In the genomic region with DNA sequence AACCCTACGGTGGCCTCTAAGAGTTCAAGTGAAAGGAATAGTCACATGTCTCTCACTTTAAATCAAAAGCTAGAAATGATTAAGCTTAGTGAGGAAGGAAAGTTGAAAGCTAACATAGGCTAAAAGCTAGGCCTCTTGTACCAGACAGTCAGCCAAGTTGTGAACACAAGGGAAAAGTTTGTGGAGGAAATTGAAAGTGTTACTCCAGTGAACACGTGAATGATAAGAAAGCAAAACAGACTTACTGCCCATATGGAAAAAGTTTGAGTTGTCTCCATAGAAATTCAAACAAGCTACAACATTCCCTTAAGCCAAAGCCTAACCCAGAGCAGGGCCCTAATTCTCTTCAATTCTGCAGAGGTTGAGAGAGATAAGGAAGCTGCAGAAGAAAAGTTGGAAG, we compare ENCODE assay signal across 35 cellular contexts. TPM values are rescaled to one million over a fixed set of nuclear protein-coding genes. Genes with fewer than 3 reads are reported as not detected.
"Had no signal": no experiment of that assay in that cellular context is flagged by ENCODE, and none has a peak within 500 bp of the region (broad histone marks: within the 10 kb centered on the region; RNA-seq: fewer than 3 reads in every experiment).

No MANE protein-coding gene starts in this region.

- H3K9me3 ChIP-seq: body of pancreas had no signal

- H3K4me3 Mint-ChIP-seq: activated B cell treated with CpG ODN at 0.5 μM for 24 hours; activated CD4-positive, alpha-beta memory T cell treated with anti-CD3 and anti-CD28 coated beads for 36 hours; activated naive CD8-positive, alpha-beta T cell treated with anti-CD3 and anti-CD28 coated beads for 36 hours; activated T-cell treated with anti-CD3 and anti-CD28 coated beads, Interleukin-2, amount 50 U/mL, for 72 hours; activated T-helper 17 cell treated with anti-CD3 and anti-CD28 coated beads, Interleukin-2, amount 50 U/mL, for 72 hours; T-cell; T-helper 17 cell had no signal

- H3K36me3 Mint-ChIP-seq: activated CD4-positive, alpha-beta memory T cell treated with anti-CD3 and anti-CD28 coated beads for 36 hours; activated naive CD8-positive, alpha-beta T cell treated with anti-CD3 and anti-CD28 coated beads for 36 hours; T-cell had no signal

- H3K4me3 ChIP-seq: ascending aorta, body of pancreas, breast epithelium, PC-9 had no signal

- H3K27ac Mint-ChIP-seq: activated B cell treated with CpG ODN at 0.5 μM for 24 hours; activated CD4-positive, alpha-beta memory T cell treated with anti-CD3 and anti-CD28 coated beads for 36 hours; activated naive CD8-positive, alpha-beta T cell treated with anti-CD3 and anti-CD28 coated beads for 36 hours; activated T-cell treated with anti-CD3 and anti-CD28 coated beads, Interleukin-2, amount 50 U/mL, for 72 hours; activated T-helper 17 cell treated with anti-CD3 and anti-CD28 coated beads, Interleukin-2, amount 50 U/mL, for 72 hours; T-cell; T-helper 17 cell had no signal

- H3K27ac ChIP-seq: ascending aorta, body of pancreas, breast epithelium, KMS-11, PC-9, RWPE1, VCaP had no signal

- H3K4me1 ChIP-seq: ascending aorta, body of pancreas, breast epithelium had no signal

- H3K4me1 Mint-ChIP-seq: activated B cell treated with CpG ODN at 0.5 μM for 24 hours; activated naive CD8-positive, alpha-beta T cell treated with anti-CD3 and anti-CD28 coated beads for 36 hours; activated T-helper 17 cell treated with anti-CD3 and anti-CD28 coated beads, Interleukin-2, amount 50 U/mL, for 72 hours; T-cell; T-helper 17 cell had no signal

- DNase-seq: activated B cell treated with CpG ODN at 0.5 μM for 24 hours; activated CD4-positive, alpha-beta memory T cell treated with anti-CD3 and anti-CD28 coated beads for 36 hours; activated CD4-positive, alpha-beta T cell treated with anti-CD3 and anti-CD28 coated beads for 4 hours; activated CD4-positive, alpha-beta T cell treated with anti-CD3 and anti-CD28 coated beads, Interleukin-2, amount 50 U/mL, for 1 hour; activated CD4-positive, CD25-positive, alpha-beta regulatory T cell treated with anti-CD3 and anti-CD28 coated beads, Interleukin-2, amount 50 U/mL, for 72 hours; activated CD8-positive, alpha-beta memory T cell treated with anti-CD3 and anti-CD28 coated beads, Interleukin-2, amount 50 U/mL, for 4 hours; activated effector memory CD4-positive, alpha-beta T cell treated with anti-CD3 and anti-CD28 coated beads, Interleukin-2, amount 50 U/mL, for 16 hours; activated naive CD4-positive, alpha-beta T cell; activated naive CD4-positive, alpha-beta T cell treated with anti-CD3 and anti-CD28 coated beads, Interleukin-2, amount 50 U/mL, for 16 hours; activated naive CD8-positive, alpha-beta T cell treated with anti-CD3 and anti-CD28 coated beads for 36 hours; activated T-cell treated with anti-CD3 and anti-CD28 coated beads for 4 hours; activated T-cell treated with anti-CD3 and anti-CD28 coated beads, Interleukin-2, amount 50 U/mL, for 72 hours; amniotic stem cell; body of pancreas; MM.1S; MV-4-11; NCI-H1092; NCI-H1436 treated with DMSO at 0.1 percent for 48 hours; NCI-H1694 treated with DMSO at 0.1 percent for 48 hours; NCI-H2029; NCI-H345; NCI-H524 treated with DMSO at 0.1 percent for 48 hours; NK-92 treated with Interleukin-12 subunit alpha and Interleukin-12 subunit beta, amount 100 ng/mL, for 24 hours; PC-9; SIG-M5; T-cell; T-helper 17 cell had no signal

- ATAC-seq: activated T-cell treated with anti-CD3 and anti-CD28 coated beads, Interleukin-2, amount 50 U/mL, for 72 hours; activated T-helper 17 cell treated with anti-CD3 and anti-CD28 coated beads, Interleukin-2, amount 50 U/mL, for 72 hours; body of pancreas; Right ventricle myocardium inferior; SK-N-SH treated with all-trans-retinoic acid at 6 μM for 48 hours; T-cell; T-helper 17 cell had no signal

- H3K9me3 Mint-ChIP-seq: activated naive CD8-positive, alpha-beta T cell treated with anti-CD3 and anti-CD28 coated beads for 36 hours; activated T-cell treated with anti-CD3 and anti-CD28 coated beads, Interleukin-2, amount 50 U/mL, for 72 hours; activated T-helper 17 cell treated with anti-CD3 and anti-CD28 coated beads, Interleukin-2, amount 50 U/mL, for 72 hours; T-cell had no signal

- H3K36me3 ChIP-seq: ascending aorta, breast epithelium had no signal

RNA-seq across cellular contexts. Expression of gene RAB9B, which starts 51.5 kb away (rescaled TPM):
- total RNA-seq: PC-9 had no signal
